8 cellular contexts compared by ENCODE assay signal in genomic region chr3:156535162-156535627, GRCh38. TPM values are rescaled to one million over a fixed set of nuclear protein-coding genes. Genes with fewer than 3 reads are reported as not detected.
DNase-seq lines count a peak whose midpoint lies in the region; ATAC-seq and TF ChIP-seq lines count a peak whose summit lies in the region.

No MANE protein-coding gene starts in this region.

- H4K20me1 ChIP-seq in IMR-90 (ENCODE audit: insufficient read depth, low read length), result peaks cover 25% of the 10 kb centered on the region

- peak overlapping the region; percentile 15; the same call in 1 of the 2 replicates for H2AK5ac ChIP-seq in IMR-90 (ENCODE audit: low read depth, low read length)

- in situ Hi-C loops in IMR-90 (cut with MboI; ENCODE audit: low sequenced_read_pairs), result loop anchor here (25.0 kb wide), 1 partner anchor 302 kb away; the partner anchor contains the start of gene LEKR1

- H2BK120ac ChIP-seq in IMR-90 (ENCODE audit: low read depth, low read length), result 0 out of 2 replicates have a peak overlapping the region, but pooled peaks have one; percentile 2

- 0 out of 2 replicates have a peak overlapping the region, but pooled peaks have one; percentile 12 for H3K14ac ChIP-seq in IMR-90 (replicated peaks; ENCODE audit: low read depth, low read length)

- H3K9ac ChIP-seq in IMR-90 (ENCODE audit: low read depth, low read length), result no peak overlapping the region

- intact Hi-C loops in Calu3 (cut with micrococcal nuclease; ENCODE audit: unreplicated experiment) (loop anchor here (2.0 to 5.0 kb wide), 3 partner anchors 137 to 602 kb away; partner anchors contain the start of gene TIPARP), IMR-90 (cut with micrococcal nuclease) (loop anchor here (2.0 to 5.0 kb wide), 3 partner anchors 282 to 602 kb away; no protein-coding TSS in a partner anchor), psoas muscle (cut with DNase I) (no loop called here)

- H3K27me3 ChIP-seq in IMR-90 (ENCODE audit: control insufficient read depth, insufficient read depth, low read length) (no peaks in the 10 kb centered on the region), psoas muscle (ENCODE audit: insufficient read depth in 3 of 3, low read length in 2 of 3) (no peaks in the 10 kb centered on the region)

- POLR2A ChIA-PET in IMR-90 (lab: Charles Lee; ENCODE audit: unreplicated experiment), result interaction anchor here (0.5 to 0.7 kb wide), 3 partner anchors 12 to 544 kb away, joined by 3 to 6 read pairs (median 4); no protein-coding TSS in a partner anchor
- POLR2A ChIA-PET in activated CD8-positive, alpha-beta T cell treated with anti-CD3 and anti-CD28 coated beads, Interleukin-2, amount 10 ng/mL, durations not matched to agents 7 days and 5 days (lab: Charles Lee), result interaction anchor here (0.6 kb wide), 2 partner anchors 129 to 131 kb away, joined by 3 read pairs; no protein-coding TSS in a partner anchor

- dilution Hi-C loops in IMR-90 (cut with HindIII; ENCODE audit: low sequenced_read_pairs, unreplicated experiment), result no loop called here

- peak overlapping the region; percentile 35 for H3K27ac Mint-ChIP-seq in Calu3 (ENCODE audit: unreplicated experiment)
- H3K27ac Mint-ChIP-seq in activated CD8-positive, alpha-beta T cell treated with anti-CD3 and anti-CD28 coated beads, Interleukin-2, amount 10 ng/mL, durations not matched to agents 7 days and 5 days, result peak overlapping the region; percentile 21

- no peak overlapping the region for H3K18ac ChIP-seq in IMR-90 (ENCODE audit: low read depth, low read length)

- 0 out of 2 replicates have a peak overlapping the region, but pooled peaks have one; percentile 17 for H3K4ac ChIP-seq in IMR-90 (ENCODE audit: low read depth, low read length)

- H3K56ac ChIP-seq in IMR-90 (ENCODE audit: extremely low read depth, insufficient read depth, low read length), result peak overlapping the region; percentile 29; the same call in 1 of the 2 replicates

- H3K4me2 ChIP-seq in IMR-90 (ENCODE audit: low read depth, low read length), result no peak overlapping the region

- H3K4me1 ChIP-seq in IMR-90 (ENCODE audit: control insufficient read depth, insufficient read depth, low read length), result peaks cover 18% of the 10 kb centered on the region
- H3K4me1 ChIP-seq in psoas muscle, result no peaks in the 10 kb centered on the region

- H2BK5ac ChIP-seq in IMR-90 (ENCODE audit: low read depth, low read length, poor library complexity, severe bottlenecking), result peak overlapping the region; percentile 17

- BruUV-seq in Calu3 (replicated peaks; lab: Mats Ljungman, UMichigan) (no TSS peak), IMR-90 (replicated peaks; lab: Mats Ljungman, UMichigan) (no TSS peak)

- H3K36me3 Mint-ChIP-seq in Calu3 (ENCODE audit: insufficient read depth, unreplicated experiment), result peaks cover 58% of the 10 kb centered on the region
- H3K36me3 Mint-ChIP-seq in activated CD8-positive, alpha-beta T cell treated with anti-CD3 and anti-CD28 coated beads, Interleukin-2, amount 10 ng/mL, durations not matched to agents 7 days and 5 days (ENCODE audit: low read depth), result peaks cover 18% of the 10 kb centered on the region

- WGBS in IMR-90 (ENCODE audit: extremely low coverage in 2 of 2, insufficient read length in 1 of 2), 2 experiments, result no CpG with 5 or more reads among the region's 4 CpGs
- WGBS in psoas muscle, 3 donors, result 8 to 16% (median 16%) methylated on average over 4 of the region's 4 CpGs

- H3K4me1 Mint-ChIP-seq in Calu3 (ENCODE audit: low read depth, unreplicated experiment), result peaks cover 22% of the 10 kb centered on the region
- peaks cover 9% of the 10 kb centered on the region for H3K4me1 Mint-ChIP-seq in activated CD8-positive, alpha-beta T cell treated with anti-CD3 and anti-CD28 coated beads, Interleukin-2, amount 10 ng/mL, durations not matched to agents 7 days and 5 days (ENCODE audit: low read depth)

- H3K4me3 ChIP-seq in IMR-90 (ENCODE audit: insufficient read depth, low read depth, low read length), result no peak overlapping the region
- no peak overlapping the region for H3K4me3 ChIP-seq in psoas muscle

- H2AK9ac ChIP-seq in IMR-90 (replicated peaks; ENCODE audit: low read depth, low read length, poor library complexity), result no peak overlapping the region

- H3K9me1 ChIP-seq in IMR-90 (ENCODE audit: insufficient read depth, low read length), result peaks cover 18% of the 10 kb centered on the region

- H3K9me3 ChIP-seq in IMR-90 (ENCODE audit: control insufficient read depth, insufficient read depth, low read length) (no peaks in the 10 kb centered on the region), psoas muscle (no peaks in the 10 kb centered on the region)

- peaks cover 5% of the 10 kb centered on the region for H3K36me3 ChIP-seq in IMR-90 (ENCODE audit: control insufficient read depth, insufficient read depth, low read length)
- peaks cover 0 to 24% of the 10 kb centered on the region in 2 donors for H3K36me3 ChIP-seq in psoas muscle (ENCODE audit: insufficient read depth in 1 of 2, low read depth in 1 of 2)

- no peak overlapping the region for H4K5ac ChIP-seq in IMR-90 (ENCODE audit: low read depth, low read length)

- ATAC-seq in IMR-90 (ENCODE audit: low read depth) (peak; percentile 88), psoas muscle (peak; percentile 94 to 98 (median 96)), HG03342 (IDR thresholded peaks at IDR 0.05; ENCODE audit: unreplicated experiment) (no peak)
- ATAC-seq in activated CD8-positive, alpha-beta T cell treated with anti-CD3 and anti-CD28 coated beads, Interleukin-2, amount 10 ng/mL, durations not matched to agents 7 days and 5 days, result peak; percentile 30

- peak; percentile 61 for TF ChIP-seq RAD21 in IMR-90 (IDR thresholded peaks at IDR 0.05; ENCODE audit: low read length)

- H2AFZ ChIP-seq in IMR-90 (replicated peaks; ENCODE audit: low read length, poor library complexity), result no peak overlapping the region

- H2BK15ac ChIP-seq in IMR-90 (ENCODE audit: low read depth, low read length), result no peak overlapping the region

- peak overlapping the region; percentile 28; the same call in 1 of the 2 replicates for H3K27ac ChIP-seq in IMR-90 (ENCODE audit: insufficient read depth, low read length)
- H3K27ac ChIP-seq in psoas muscle, result peak overlapping the region; percentile 19

- H4K8ac ChIP-seq in IMR-90 (ENCODE audit: low read depth in 2 of 2, low read length in 2 of 2), result no peak overlapping the region

- TF ChIP-seq CTCF in Calu3 (IDR thresholded peaks at IDR 0.05; ENCODE audit: unreplicated experiment) (no peak), IMR-90 (conservative IDR thresholded peaks at IDR 0.05; ENCODE audit: low read depth, low read length) (peak; percentile 53), psoas muscle (IDR thresholded peaks at IDR 0.05) (peak; percentile 17)

- H2BK20ac ChIP-seq in IMR-90 (ENCODE audit: low read depth, low read length), result peak overlapping the region; percentile 30

- H3K4me3 Mint-ChIP-seq in Calu3 (ENCODE audit: low read depth, unreplicated experiment), result peak overlapping the region; percentile 3
- H3K4me3 Mint-ChIP-seq in activated CD8-positive, alpha-beta T cell treated with anti-CD3 and anti-CD28 coated beads, Interleukin-2, amount 10 ng/mL, durations not matched to agents 7 days and 5 days, result no peak overlapping the region

- DNase-seq in Calu3, result peak; percentile 76
- peak; percentile 100 for DNase-seq in IMR-90
- DNase-seq in activated CD8-positive, alpha-beta T cell treated with anti-CD3 and anti-CD28 coated beads, Interleukin-2, amount 10 ng/mL, durations not matched to agents 7 days and 5 days, result no peak
- DNase-seq in glomerular visceral epithelial cell (ENCODE audit: extremely low spot score), result peak; percentile 97
- peak; percentile 63 to 74 for DNase-seq in psoas muscle
- DNase-seq in NCI-H1417 treated with DMSO at 0.1 percent for 48 hours (lab: John Stamatoyannopoulos, UW), result no peak
- DNase-seq in NCI-H748 (lab: John Stamatoyannopoulos, UW; ENCODE audit: unreplicated experiment), result no peak

- CTCF ChIA-PET in Calu3 (lab: Charles Lee) (interaction anchor here (0.5 to 1.7 kb wide), 30 partner anchors 9 to 666 kb away, joined by 3 to 28 read pairs (median 3); partner anchors contain the start of genes SSR3 and TIPARP), IMR-90 (lab: Yijun Ruan, JAX) (interaction anchor here (0.6 to 1.1 kb wide), 13 partner anchors 11 to 1571 kb away, joined by 3 to 7 read pairs (median 3); partner anchors contain the start of gene SSR3)
- CTCF ChIA-PET in activated CD8-positive, alpha-beta T cell treated with anti-CD3 and anti-CD28 coated beads, Interleukin-2, amount 10 ng/mL, durations not matched to agents 7 days and 5 days (lab: Charles Lee), result interaction anchor here (0.7 to 1.7 kb wide), 4 partner anchors 11 to 166 kb away, joined by 3 to 6 read pairs (median 3); no protein-coding TSS in a partner anchor

- peak overlapping the region; percentile 28 for H3K23ac ChIP-seq in IMR-90 (ENCODE audit: low read depth, low read length)

- TF ChIP-seq POLR2A in IMR-90 (IDR thresholded peaks at IDR 0.05; ENCODE audit: low read depth, low read length), result peak; percentile 74

- no peak overlapping the region for H4K91ac ChIP-seq in IMR-90 (ENCODE audit: insufficient read depth, low read depth, low read length)

- H3K27me3 Mint-ChIP-seq in Calu3 (ENCODE audit: unreplicated experiment), result no peaks in the 10 kb centered on the region
- no peaks in the 10 kb centered on the region for H3K27me3 Mint-ChIP-seq in activated CD8-positive, alpha-beta T cell treated with anti-CD3 and anti-CD28 coated beads, Interleukin-2, amount 10 ng/mL, durations not matched to agents 7 days and 5 days (ENCODE audit: low read depth)

- peaks cover 6 to 29% of the 10 kb centered on the region in 2 experiments; a peak in 3 of 4 replicates for H3K79me1 ChIP-seq in IMR-90 (ENCODE audit: low read depth in 1 of 2, low read length in 2 of 2)

- no peaks in the 10 kb centered on the region for H3K9me3 Mint-ChIP-seq in Calu3 (ENCODE audit: low read depth, unreplicated experiment)
- H3K9me3 Mint-ChIP-seq in activated CD8-positive, alpha-beta T cell treated with anti-CD3 and anti-CD28 coated beads, Interleukin-2, amount 10 ng/mL, durations not matched to agents 7 days and 5 days (ENCODE audit: insufficient read depth), result no peaks in the 10 kb centered on the region

TF ChIP-seq in IMR-90, 13 proteins besides CTCF, POLR2A, EP300 and RAD21 (continues in another document):
- peak; percentile 83 for TF ChIP-seq NFE2L2 (IDR thresholded peaks at IDR 0.05; ENCODE audit: low read depth, low read length)
- peak; percentile 10; the same call in 1 of the 2 replicates for TF ChIP-seq MAZ (IDR thresholded peaks at IDR 0.05; ENCODE audit: borderline replicate concordance, low read depth, low read length)

RNA-seq across cellular contexts. Expression of gene SSR3, which starts 19.7 kb away (rescaled TPM):
- 287 and 312 TPM in 2 replicates for total RNA-seq in Calu3 (2022)
- 606 and 608 TPM in 2 replicates for total RNA-seq in IMR-90 (2012; rRNA removed)
- polyA plus RNA-seq in IMR-90 (2012; rRNA removed), result 216 and 246 TPM in 2 replicates
- 33.1 and 84.5 TPM in 2 replicates for polyA plus RNA-seq in IMR-90 (2012; cell fraction: cytosol; rRNA removed)
- polyA plus RNA-seq in IMR-90 (2012; cell fraction: nucleus; rRNA removed; ENCODE audit: low replicate concordance), result 19.9 and 62.0 TPM in 2 replicates
- 100 to 1,000 TPM; 133 to 147 TPM for total RNA-seq in activated CD8-positive, alpha-beta T cell treated with anti-CD3 and anti-CD28 coated beads, Interleukin-2, amount 10 ng/mL, durations not matched to agents 7 days and 5 days
- total RNA-seq in psoas muscle, result 100 to 1,000 TPM in 1 of 4 donors, 10 to 100 TPM in 3; 53.2 to 121 (median 71.0) TPM
- polyA plus RNA-seq in psoas muscle, result 100 to 1,000 TPM in 1 of 3 donors, 10 to 100 TPM in 2; 70.8 to 252 (median 81.6) TPM

Comparison
In these comparisons a context has a peak if more than half of its experiments do, and no peak if none do; other contexts are left out.
1. DNase-seq: peak in Calu3 (single experiment), IMR-90 (single experiment), glomerular visceral epithelial cell (single experiment) and psoas muscle (2 of 2); none in activated CD8-positive, alpha-beta T cell treated with anti-CD3 and anti-CD28 coated beads, Interleukin-2, amount 10 ng/mL, durations not matched to agents 7 days and 5 days (single experiment), NCI-H1417 treated with DMSO at 0.1 percent for 48 hours (single experiment) and NCI-H748 (single experiment).
2. intact Hi-C loops: an anchor here in Calu3 (2.0 to 5.0 kb wide) and IMR-90 (2.0 to 5.0 kb wide); none called in psoas muscle.